33 cellular contexts compared by ENCODE assay signal in the genomic region with DNA sequence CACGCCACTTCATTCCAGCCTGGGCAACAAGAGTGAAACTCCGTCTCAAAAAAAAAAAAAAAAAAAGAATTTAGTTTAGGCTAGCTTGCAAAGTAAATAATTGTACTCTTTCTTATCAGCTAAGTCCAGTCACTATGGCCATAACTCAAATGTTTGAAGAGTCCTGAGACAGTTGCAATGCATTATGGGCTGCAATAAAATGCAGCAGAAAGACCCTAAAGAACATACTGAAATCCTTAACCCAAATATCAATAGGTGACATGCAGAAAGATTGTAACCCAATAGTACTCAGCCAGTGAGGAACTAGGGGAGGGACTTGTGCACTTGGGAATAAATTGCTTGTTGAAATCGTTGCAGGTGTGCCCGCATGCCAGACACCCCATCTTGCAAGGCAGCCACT. TPM values are rescaled to one million over a fixed set of nuclear protein-coding genes. Genes with fewer than 3 reads are reported as not detected.
"Had no signal": no experiment of that assay in that cellular context is flagged by ENCODE, and none has a peak within 500 bp of the region (broad histone marks: within the 10 kb centered on the region; RNA-seq: fewer than 3 reads in every experiment).

No MANE protein-coding gene starts in this region.

- H3K27ac ChIP-seq: epithelial cell of prostate, esophagus squamous epithelium, gastroesophageal sphincter had no signal

- H3K36me3 ChIP-seq: esophagus squamous epithelium, gastroesophageal sphincter had no signal

- H3K27ac Mint-ChIP-seq: activated CD8-positive, alpha-beta T cell treated with anti-CD3 and anti-CD28 coated beads for 36 hours; activated naive CD8-positive, alpha-beta T cell; activated T-helper 17 cell treated with anti-CD3 and anti-CD28 coated beads, Interleukin-2, amount 50 U/mL, for 72 hours; WTC11 had no signal

- ATAC-seq: activated CD8-positive, alpha-beta T cell treated with anti-CD3 and anti-CD28 coated beads for 36 hours; activated T-cell treated with anti-CD3 and anti-CD28 coated beads, Interleukin-2, amount 50 U/mL, for 4 hours; activated T-helper 17 cell treated with anti-CD3 and anti-CD28 coated beads, Interleukin-2, amount 50 U/mL, for 72 hours; gastroesophageal sphincter; WTC11 had no signal

- H3K36me3 Mint-ChIP-seq: WTC11 had no signal

- H3K4me3 ChIP-seq: esophagus squamous epithelium, gastroesophageal sphincter had no signal

- H3K27me3 Mint-ChIP-seq: activated CD8-positive, alpha-beta T cell treated with anti-CD3 and anti-CD28 coated beads for 36 hours; activated naive CD8-positive, alpha-beta T cell; activated T-helper 17 cell treated with anti-CD3 and anti-CD28 coated beads, Interleukin-2, amount 50 U/mL, for 72 hours had no signal

- H3K4me1 ChIP-seq: esophagus squamous epithelium, gastroesophageal sphincter had no signal

- DNase-seq: activated CD4-positive, alpha-beta T cell treated with anti-CD3 and anti-CD28 coated beads for 48 hours; activated CD4-positive, alpha-beta T cell treated with anti-CD3 and anti-CD28 coated beads, Interleukin-2, amount 50 U/mL, for 1 hour; activated CD4-positive, alpha-beta T cell treated with anti-CD3 and anti-CD28 coated beads, Interleukin-2, amount 50 U/mL, for 48 hours; activated CD8-positive, alpha-beta memory T cell treated with anti-CD3 and anti-CD28 coated beads for 24 hours; activated CD8-positive, alpha-beta T cell treated with anti-CD3 and anti-CD28 coated beads for 36 hours; activated effector memory CD4-positive, alpha-beta T cell treated with Interleukin-2 at 50 U/mL for 16 hours; activated gamma-delta T cell treated with Interleukin-2 at 50 U/mL for 16 hours; activated naive CD4-positive, alpha-beta T cell treated with anti-CD3 and anti-CD28 coated beads, Interleukin-2, amount 50 U/mL, for 16 hours; activated naive CD4-positive, alpha-beta T cell treated with Interleukin-2 at 50 U/mL for 16 hours; activated T-cell treated with anti-CD3 and anti-CD28 coated beads, Interleukin-2, amount 50 U/mL, for 4 hours; amniotic stem cell; anterior cingulate cortex; caudate nucleus; effector CD8-positive, alpha-beta T cell; esophagus squamous epithelium; foreskin melanocyte; T-helper 2 cell had no signal

- FAIRE-seq: astrocyte, colon, endometrium, endothelial cell of umbilical vein had no signal

- H3K9me3 ChIP-seq: esophagus squamous epithelium had no signal

- H3K4me3 Mint-ChIP-seq: activated CD8-positive, alpha-beta T cell treated with anti-CD3 and anti-CD28 coated beads for 36 hours; activated naive CD8-positive, alpha-beta T cell; activated T-cell treated with anti-CD3 and anti-CD28 coated beads, Interleukin-2, amount 50 U/mL, for 4 hours; activated T-helper 17 cell treated with anti-CD3 and anti-CD28 coated beads, Interleukin-2, amount 50 U/mL, for 72 hours; WTC11 had no signal

- H3K4me1 Mint-ChIP-seq: WTC11 had no signal

RNA-seq across cellular contexts. Expression of a gene that starts 20.9 kb away (rescaled TPM):
- total RNA-seq: activated CD8-positive, alpha-beta T cell treated with anti-CD3 and anti-CD28 coated beads for 36 hours; activated T-cell treated with anti-CD3 and anti-CD28 coated beads, Interleukin-2, amount 50 U/mL, for 4 hours; activated T-helper 17 cell treated with anti-CD3 and anti-CD28 coated beads, Interleukin-2, amount 50 U/mL, for 72 hours; astrocyte; chondrocyte; dermis microvascular lymphatic vessel endothelial cell; endothelial cell of umbilical vein; fibroblast of lung; fibroblast of villous mesenchyme; glomerular endothelial cell; T-helper 1 cell treated with Interleukin-12 subunit alpha and Interleukin-12 subunit beta and Interleukin-4 antibody, amounts not matched to agents 30 ng/mL and 1 ng/mL, for 36 hours; WTC11 had no signal
- polyA plus RNA-seq: endothelial cell of umbilical vein, fibroblast of lung had no signal

RNA-seq across cellular contexts. Expression of a gene that starts 56.3 kb away (rescaled TPM):
- total RNA-seq: astrocyte, chondrocyte, dermis microvascular lymphatic vessel endothelial cell, endothelial cell of umbilical vein, esophagus squamous epithelium, fibroblast of lung, fibroblast of villous mesenchyme, gastroesophageal sphincter, glomerular endothelial cell, WTC11 had no signal
- polyA plus RNA-seq: endothelial cell of umbilical vein, esophagus, fibroblast of lung had no signal
